In genomic region chr5:148469446-148470062, GRCh38 we compare ENCODE assay signal across 13 cellular contexts.
A peak's percentile ranks its signal among the peaks of the same experiment; 100 is the strongest.
DNase-seq lines count a peak whose midpoint lies in the region; ATAC-seq and TF ChIP-seq lines count a peak whose summit lies in the region.
"Had no signal": no experiment of that assay in that cellular context is flagged by ENCODE, and none has a peak within 500 bp of the region (broad histone marks: within the 10 kb centered on the region; RNA-seq: fewer than 3 reads in every experiment).

No MANE protein-coding gene starts in this region.

- no peaks in the 10 kb centered on the region for H3K9me3 ChIP-seq in breast epithelium
- H3K9me3 ChIP-seq in right lobe of liver: no peaks in the 10 kb centered on the region
- H3K9me3 ChIP-seq: testis had no signal

- TF ChIP-seq POLR2A in breast epithelium (IDR thresholded peaks at IDR 0.05) (no peak), right lobe of liver (IDR thresholded peaks at IDR 0.05) (peak; percentile 46)

- intact Hi-C loops in MCF 10A (cut with micrococcal nuclease): no loop called here
- intact Hi-C loops in breast epithelium (cut with DNase I; ENCODE audit: low total_unique reads): no loop called here
- intact Hi-C loops in right lobe of liver (cut with DNase I): no loop called here

- peaks cover 10% of the 10 kb centered on the region for H3K4me1 Mint-ChIP-seq in MCF 10A (ENCODE audit: insufficient read depth, unreplicated experiment)

- POLR2A ChIA-PET in MCF 10A (lab: Yijun Ruan, JAX): no interaction called here

- H3K27ac ChIP-seq in breast epithelium (no peak overlapping the region), cingulate gyrus (ENCODE audit: low read depth, low read length) (peak overlapping the region; percentile 22), right lobe of liver (peak overlapping the region in 1 of 3 donors; percentile 38)
- H3K27ac ChIP-seq: testis had no signal

- H3K36me3 ChIP-seq in breast epithelium: no peaks in the 10 kb centered on the region
- H3K36me3 ChIP-seq in right lobe of liver: no peaks in the 10 kb centered on the region

- H3K27me3 Mint-ChIP-seq in MCF 10A (ENCODE audit: insufficient read depth, unreplicated experiment): no peaks in the 10 kb centered on the region

- no peaks in the 10 kb centered on the region for H3K4me1 ChIP-seq in breast epithelium
- H3K4me1 ChIP-seq in right lobe of liver: peaks cover 0 to 8% (median 0%) of the 10 kb centered on the region in 4 donors
- H3K4me1 ChIP-seq: testis had no signal

- DNase-seq in MCF 10A (ENCODE audit: unreplicated experiment) (peak; percentile 75), breast epithelium (ENCODE audit: low spot score in 2 of 2) (no peak), right lobe of liver (peak in 2 of 3 donors; percentile 26 to 50), ureter (ENCODE audit: low spot score) (peak; percentile 50), omental fat pad (ENCODE audit: low spot score) (no peak)
- no peak for DNase-seq in activated naive CD4-positive, alpha-beta T cell (lab: John Stamatoyannopoulos, UW)
- DNase-seq: ACHN; activated naive CD4-positive, alpha-beta T cell treated with anti-CD3 and anti-CD28 coated beads for 36 hours; NCI-H2171 treated with DMSO at 0.1 percent for 48 hours; stimulated activated CD4-positive, alpha-beta T cell treated with anti-CD3 and anti-CD28 coated beads, Interleukin-12 subunit alpha, Interleukin-12 subunit beta, amount 100 ng/mL, for 4 hours; testis had no signal

- no peaks in the 10 kb centered on the region for H3K9me3 Mint-ChIP-seq in MCF 10A (ENCODE audit: unreplicated experiment)
- H3K9me3 Mint-ChIP-seq: activated naive CD4-positive, alpha-beta T cell treated with anti-CD3 and anti-CD28 coated beads for 36 hours had no signal

- CTCF ChIA-PET in MCF 10A (lab: Yijun Ruan, JAX): interaction anchor here (0.7 to 3.1 kb wide), 5 partner anchors 26 to 445 kb away, joined by 3 to 17 read pairs (median 4); no protein-coding TSS in a partner anchor

- BruUV-seq in MCF 10A (replicated peaks; lab: Mats Ljungman, UMichigan): no TSS peak

- no peak overlapping the region for H3K4me3 ChIP-seq in breast epithelium
- H3K4me3 ChIP-seq in right lobe of liver: no peak overlapping the region
- H3K4me3 ChIP-seq: testis had no signal

- H3K36me3 Mint-ChIP-seq in MCF 10A (ENCODE audit: insufficient read depth, unreplicated experiment): no peaks in the 10 kb centered on the region

- no peak overlapping the region for H3K4me3 Mint-ChIP-seq in MCF 10A (ENCODE audit: unreplicated experiment)
- H3K4me3 Mint-ChIP-seq: activated naive CD4-positive, alpha-beta T cell treated with anti-CD3 and anti-CD28 coated beads for 36 hours had no signal

- H3K27me3 ChIP-seq in breast epithelium: no peaks in the 10 kb centered on the region
- H3K27me3 ChIP-seq in right lobe of liver: no peaks in the 10 kb centered on the region
- H3K27me3 ChIP-seq: testis had no signal

- TF ChIP-seq CTCF in MCF 10A (IDR thresholded peaks at IDR 0.05; ENCODE audit: unreplicated experiment) (no peak), breast epithelium (IDR thresholded peaks at IDR 0.05) (no peak), right lobe of liver (IDR thresholded peaks at IDR 0.05) (no peak), omental fat pad (IDR thresholded peaks at IDR 0.05) (no peak)

- WGBS in right lobe of liver (ENCODE audit: insufficient coverage, low coverage, low lambda C conversion rate, missing lambda C conversion rate): 38% methylated on average over 5 of the region's 5 CpGs

- ATAC-seq in right lobe of liver: peak; percentile 91 to 97 (median 93)
- ATAC-seq in omental fat pad (ENCODE audit: low FRiP score): no peak
- no peak for ATAC-seq in GM19035 (IDR thresholded peaks at IDR 0.05; ENCODE audit: unreplicated experiment)

- no peak overlapping the region for H3K27ac Mint-ChIP-seq in MCF 10A (ENCODE audit: low read depth, unreplicated experiment)
- H3K27ac Mint-ChIP-seq: activated naive CD4-positive, alpha-beta T cell treated with anti-CD3 and anti-CD28 coated beads for 36 hours had no signal

Comparison
In these comparisons a context has a peak if more than half of its experiments do, and no peak if none do; other contexts are left out.
1. DNase-seq: peak in MCF 10A (single experiment), right lobe of liver (2 of 3) and ureter (single experiment); none in breast epithelium (0 of 2), activated naive CD4-positive, alpha-beta T cell (0 of 4) and omental fat pad (single experiment).
2. ATAC-seq: peak in right lobe of liver (4 of 4); none in omental fat pad (single experiment) and GM19035 (single experiment).